In genomic region chr16:55171241-55171640, GRCh38 we compare ENCODE assay signal across 26 cellular contexts.
"Had no signal": no experiment of that assay in that cellular context is flagged by ENCODE, and none has a peak within 500 bp of the region (broad histone marks: within the 10 kb centered on the region; RNA-seq: fewer than 3 reads in every experiment).

No MANE protein-coding gene starts in this region.

- H3K4me3 ChIP-seq: breast epithelium, pancreas, psoas muscle, sigmoid colon, upper lobe of left lung, vagina had no signal

- H3K27ac Mint-ChIP-seq: activated CD4-positive, alpha-beta memory T cell treated with anti-CD3 and anti-CD28 coated beads, Interleukin-2, amount 10 ng/mL, durations not matched to agents 7 days and 5 days; activated CD4-positive, alpha-beta T cell treated with anti-CD3 and anti-CD28 coated beads, Interleukin-2, amount 10 ng/mL, durations not matched to agents 7 days and 5 days; activated T-cell treated with anti-CD3 and anti-CD28 coated beads, Interleukin-2, amount 50 U/mL, for 24 hours; activated T-helper 17 cell treated with anti-CD3 and anti-CD28 coated beads, Interleukin-2, amount 50 U/mL, for 72 hours; naive thymus-derived CD4-positive, alpha-beta T cell; stimulated activated effector memory CD8-positive, alpha-beta T cell treated with anti-CD3 and anti-CD28 coated beads, Interleukin-12 subunit alpha, Interleukin-12 subunit beta, amount 100 ng/mL, for 72 hours; stimulated activated naive CD8-positive, alpha-beta T cell treated with anti-CD3 and anti-CD28 coated beads, Interleukin-15, amount 100 ng/mL, for 72 hours had no signal

- ATAC-seq: activated T-helper 17 cell treated with anti-CD3 and anti-CD28 coated beads, Interleukin-2, amount 50 U/mL, for 72 hours; left cardiac atrium; left ventricle myocardium superior; naive thymus-derived CD4-positive, alpha-beta T cell; pancreas; psoas muscle; stimulated activated effector memory CD8-positive, alpha-beta T cell treated with anti-CD3 and anti-CD28 coated beads, Interleukin-12 subunit alpha, Interleukin-12 subunit beta, amount 100 ng/mL, for 72 hours; stimulated activated naive CD8-positive, alpha-beta T cell treated with anti-CD3 and anti-CD28 coated beads, Interleukin-15, amount 100 ng/mL, for 72 hours had no signal

- H3K36me3 Mint-ChIP-seq: naive thymus-derived CD4-positive, alpha-beta T cell; stimulated activated effector memory CD8-positive, alpha-beta T cell treated with anti-CD3 and anti-CD28 coated beads, Interleukin-12 subunit alpha, Interleukin-12 subunit beta, amount 100 ng/mL, for 72 hours had no signal

- H3K4me1 Mint-ChIP-seq: activated CD4-positive, alpha-beta memory T cell treated with anti-CD3 and anti-CD28 coated beads, Interleukin-2, amount 10 ng/mL, durations not matched to agents 7 days and 5 days; activated CD4-positive, alpha-beta T cell treated with anti-CD3 and anti-CD28 coated beads, Interleukin-2, amount 10 ng/mL, durations not matched to agents 7 days and 5 days; activated T-helper 17 cell treated with anti-CD3 and anti-CD28 coated beads, Interleukin-2, amount 50 U/mL, for 72 hours; naive thymus-derived CD4-positive, alpha-beta T cell; stimulated activated effector memory CD8-positive, alpha-beta T cell treated with anti-CD3 and anti-CD28 coated beads, Interleukin-12 subunit alpha, Interleukin-12 subunit beta, amount 100 ng/mL, for 72 hours; stimulated activated naive CD8-positive, alpha-beta T cell treated with anti-CD3 and anti-CD28 coated beads, Interleukin-15, amount 100 ng/mL, for 72 hours had no signal

- H3K9me3 ChIP-seq: breast epithelium, pancreas, psoas muscle, upper lobe of left lung, vagina had no signal

- H3K27ac ChIP-seq: breast epithelium, epithelial cell of prostate, pancreas, psoas muscle, sigmoid colon, upper lobe of left lung, vagina had no signal

- H3K27me3 Mint-ChIP-seq: activated CD4-positive, alpha-beta memory T cell treated with anti-CD3 and anti-CD28 coated beads, Interleukin-2, amount 10 ng/mL, durations not matched to agents 7 days and 5 days; activated CD4-positive, alpha-beta T cell treated with anti-CD3 and anti-CD28 coated beads, Interleukin-2, amount 10 ng/mL, durations not matched to agents 7 days and 5 days; activated T-cell treated with anti-CD3 and anti-CD28 coated beads, Interleukin-2, amount 50 U/mL, for 24 hours; activated T-helper 17 cell treated with anti-CD3 and anti-CD28 coated beads, Interleukin-2, amount 50 U/mL, for 72 hours; stimulated activated naive CD8-positive, alpha-beta T cell treated with anti-CD3 and anti-CD28 coated beads, Interleukin-15, amount 100 ng/mL, for 72 hours had no signal

- DNase-seq: activated CD4-positive, alpha-beta memory T cell treated with anti-CD3 and anti-CD28 coated beads, Interleukin-2, amount 10 ng/mL, durations not matched to agents 7 days and 5 days; activated CD4-positive, alpha-beta T cell treated with anti-CD3 and anti-CD28 coated beads for 1 hour; activated CD4-positive, alpha-beta T cell treated with anti-CD3 and anti-CD28 coated beads, Interleukin-2, amount 10 ng/mL, durations not matched to agents 7 days and 5 days; activated CD8-positive, alpha-beta memory T cell treated with anti-CD3 and anti-CD28 coated beads, Interleukin-2, amount 50 U/mL, for 48 hours; activated gamma-delta T cell treated with Interleukin-2 at 50 U/mL for 16 hours; activated naive CD4-positive, alpha-beta T cell treated with anti-CD3 and anti-CD28 coated beads, Interleukin-2, amount 50 U/mL, for 16 hours; activated T-cell treated with anti-CD3 and anti-CD28 coated beads, Interleukin-2, amount 50 U/mL, for 24 hours; amniotic stem cell; central memory CD4-positive, alpha-beta T cell; left cardiac atrium; left ventricle myocardium superior; naive thymus-derived CD4-positive, alpha-beta T cell; pancreas; psoas muscle; sigmoid colon; small intestine; stimulated activated CD4-positive, alpha-beta T cell treated with anti-CD3 and anti-CD28 coated beads, Interleukin-4, amount 100 ng/mL, for 24 hours; stimulated activated naive CD8-positive, alpha-beta T cell treated with anti-CD3 and anti-CD28 coated beads, Interleukin-15, amount 100 ng/mL, for 72 hours; substantia nigra; T-helper 2 cell; upper lobe of left lung had no signal

- H3K27me3 ChIP-seq: breast epithelium, pancreas, sigmoid colon, upper lobe of left lung, vagina had no signal

- H3K36me3 ChIP-seq: breast epithelium, pancreas, sigmoid colon, upper lobe of left lung, vagina had no signal

- H3K4me1 ChIP-seq: breast epithelium, pancreas, psoas muscle, sigmoid colon, vagina had no signal

- H3K4me3 Mint-ChIP-seq: activated CD4-positive, alpha-beta memory T cell treated with anti-CD3 and anti-CD28 coated beads, Interleukin-2, amount 10 ng/mL, durations not matched to agents 7 days and 5 days; activated CD4-positive, alpha-beta T cell treated with anti-CD3 and anti-CD28 coated beads, Interleukin-2, amount 10 ng/mL, durations not matched to agents 7 days and 5 days; activated T-cell treated with anti-CD3 and anti-CD28 coated beads, Interleukin-2, amount 50 U/mL, for 24 hours; activated T-helper 17 cell treated with anti-CD3 and anti-CD28 coated beads, Interleukin-2, amount 50 U/mL, for 72 hours; naive thymus-derived CD4-positive, alpha-beta T cell; stimulated activated effector memory CD8-positive, alpha-beta T cell treated with anti-CD3 and anti-CD28 coated beads, Interleukin-12 subunit alpha, Interleukin-12 subunit beta, amount 100 ng/mL, for 72 hours; stimulated activated naive CD8-positive, alpha-beta T cell treated with anti-CD3 and anti-CD28 coated beads, Interleukin-15, amount 100 ng/mL, for 72 hours had no signal

- H3K9me3 Mint-ChIP-seq: activated CD4-positive, alpha-beta memory T cell treated with anti-CD3 and anti-CD28 coated beads, Interleukin-2, amount 10 ng/mL, durations not matched to agents 7 days and 5 days; activated CD4-positive, alpha-beta T cell treated with anti-CD3 and anti-CD28 coated beads, Interleukin-2, amount 10 ng/mL, durations not matched to agents 7 days and 5 days; activated T-cell treated with anti-CD3 and anti-CD28 coated beads, Interleukin-2, amount 50 U/mL, for 24 hours; activated T-helper 17 cell treated with anti-CD3 and anti-CD28 coated beads, Interleukin-2, amount 50 U/mL, for 72 hours; stimulated activated effector memory CD8-positive, alpha-beta T cell treated with anti-CD3 and anti-CD28 coated beads, Interleukin-12 subunit alpha, Interleukin-12 subunit beta, amount 100 ng/mL, for 72 hours had no signal
